In the genomic region with DNA sequence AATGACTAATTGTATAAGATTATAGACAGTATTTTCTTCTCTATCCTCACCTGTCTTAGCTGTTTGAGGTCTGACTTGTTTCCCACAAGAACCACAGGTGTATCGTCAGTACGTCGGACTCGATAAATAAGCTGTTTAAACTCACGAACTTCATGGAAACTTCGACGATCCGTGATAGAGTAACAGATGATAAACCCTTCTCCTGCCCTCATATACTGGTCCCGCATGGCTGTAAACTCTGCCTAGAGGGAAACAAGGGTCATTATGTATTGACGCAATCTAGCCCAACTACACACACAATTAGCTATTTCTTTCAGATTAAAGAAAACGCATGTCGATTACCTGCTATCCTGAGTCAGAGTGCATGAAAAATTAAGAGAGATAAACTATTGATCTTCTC, we compare ENCODE assay signal across 1 cellular context.
TF ChIP-seq lines count a peak whose summit lies in the region.

No MANE protein-coding gene starts in this region.

TF ChIP-seq in GM12878, 131 proteins besides CTCF, POLR2A, EP300 and RAD21:
- TF ChIP-seq, protein P1, sequence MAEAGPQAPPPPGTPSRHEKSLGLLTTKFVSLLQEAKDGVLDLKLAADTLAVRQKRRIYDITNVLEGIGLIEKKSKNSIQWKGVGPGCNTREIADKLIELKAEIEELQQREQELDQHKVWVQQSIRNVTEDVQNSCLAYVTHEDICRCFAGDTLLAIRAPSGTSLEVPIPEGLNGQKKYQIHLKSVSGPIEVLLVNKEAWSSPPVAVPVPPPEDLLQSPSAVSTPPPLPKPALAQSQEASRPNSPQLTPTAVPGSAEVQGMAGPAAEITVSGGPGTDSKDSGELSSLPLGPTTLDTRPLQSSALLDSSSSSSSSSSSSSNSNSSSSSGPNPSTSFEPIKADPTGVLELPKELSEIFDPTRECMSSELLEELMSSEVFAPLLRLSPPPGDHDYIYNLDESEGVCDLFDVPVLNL (IDR thresholded peaks at IDR 0.05; ENCODE audit: low read depth, low read length): no peak
- TF ChIP-seq HDGF (IDR thresholded peaks at IDR 0.05) (no peak), RB1 (IDR thresholded peaks at IDR 0.05; ENCODE audit: borderline replicate concordance) (no peak), JUND (IDR thresholded peaks at IDR 0.05; ENCODE audit: low read depth, low read length) (no peak), CHD1 (IDR thresholded peaks at IDR 0.05; ENCODE audit: low read depth, low read length) (no peak), KLF5 (IDR thresholded peaks at IDR 0.05; ENCODE audit: partially characterized antibody) (no peak), GABPA (IDR thresholded peaks at IDR 0.05; ENCODE audit: low read depth) (no peak), ETV6 (conservative IDR thresholded peaks at IDR 0.05 in 1 of 2, IDR thresholded peaks at IDR 0.05 in 1 of 2; ENCODE audit: borderline replicate concordance in 1 of 2, low read depth in 1 of 2) (no peak), RAD51 (IDR thresholded peaks at IDR 0.05) (no peak), NR2C2 (IDR thresholded peaks at IDR 0.05; ENCODE audit: borderline replicate concordance, control insufficient read depth, insufficient read length, low read depth) (no peak), SUPT20H (IDR thresholded peaks at IDR 0.05; ENCODE audit: borderline replicate concordance, control insufficient read depth, low read depth, low read length) (no peak), CREM (IDR thresholded peaks at IDR 0.05; ENCODE audit: low read depth) (no peak), CREB1 (IDR thresholded peaks at IDR 0.05; ENCODE audit: low read depth) (no peak), WRNIP1 (IDR thresholded peaks at IDR 0.05; ENCODE audit: borderline replicate concordance, low read depth, low read length) (no peak)
- TF ChIP-seq, protein P2, sequence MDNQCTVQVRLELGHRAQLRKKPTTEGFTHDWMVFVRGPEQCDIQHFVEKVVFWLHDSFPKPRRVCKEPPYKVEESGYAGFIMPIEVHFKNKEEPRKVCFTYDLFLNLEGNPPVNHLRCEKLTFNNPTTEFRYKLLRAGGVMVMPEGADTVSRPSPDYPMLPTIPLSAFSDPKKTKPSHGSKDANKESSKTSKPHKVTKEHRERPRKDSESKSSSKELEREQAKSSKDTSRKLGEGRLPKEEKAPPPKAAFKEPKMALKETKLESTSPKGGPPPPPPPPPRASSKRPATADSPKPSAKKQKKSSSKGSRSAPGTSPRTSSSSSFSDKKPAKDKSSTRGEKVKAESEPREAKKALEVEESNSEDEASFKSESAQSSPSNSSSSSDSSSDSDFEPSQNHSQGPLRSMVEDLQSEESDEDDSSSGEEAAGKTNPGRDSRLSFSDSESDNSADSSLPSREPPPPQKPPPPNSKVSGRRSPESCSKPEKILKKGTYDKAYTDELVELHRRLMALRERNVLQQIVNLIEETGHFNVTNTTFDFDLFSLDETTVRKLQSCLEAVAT (IDR thresholded peaks at IDR 0.05): no peak
- TF ChIP-seq, protein P3, sequence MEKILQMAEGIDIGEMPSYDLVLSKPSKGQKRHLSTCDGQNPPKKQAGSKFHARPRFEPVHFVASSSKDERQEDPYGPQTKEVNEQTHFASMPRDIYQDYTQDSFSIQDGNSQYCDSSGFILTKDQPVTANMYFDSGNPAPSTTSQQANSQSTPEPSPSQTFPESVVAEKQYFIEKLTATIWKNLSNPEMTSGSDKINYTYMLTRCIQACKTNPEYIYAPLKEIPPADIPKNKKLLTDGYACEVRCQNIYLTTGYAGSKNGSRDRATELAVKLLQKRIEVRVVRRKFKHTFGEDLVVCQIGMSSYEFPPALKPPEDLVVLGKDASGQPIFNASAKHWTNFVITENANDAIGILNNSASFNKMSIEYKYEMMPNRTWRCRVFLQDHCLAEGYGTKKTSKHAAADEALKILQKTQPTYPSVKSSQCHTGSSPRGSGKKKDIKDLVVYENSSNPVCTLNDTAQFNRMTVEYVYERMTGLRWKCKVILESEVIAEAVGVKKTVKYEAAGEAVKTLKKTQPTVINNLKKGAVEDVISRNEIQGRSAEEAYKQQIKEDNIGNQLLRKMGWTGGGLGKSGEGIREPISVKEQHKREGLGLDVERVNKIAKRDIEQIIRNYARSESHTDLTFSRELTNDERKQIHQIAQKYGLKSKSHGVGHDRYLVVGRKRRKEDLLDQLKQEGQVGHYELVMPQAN (conservative IDR thresholded peaks at IDR 0.05): no peak
- TF ChIP-seq, protein P4, sequence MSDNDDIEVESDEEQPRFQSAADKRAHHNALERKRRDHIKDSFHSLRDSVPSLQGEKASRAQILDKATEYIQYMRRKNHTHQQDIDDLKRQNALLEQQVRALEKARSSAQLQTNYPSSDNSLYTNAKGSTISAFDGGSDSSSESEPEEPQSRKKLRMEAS (IDR thresholded peaks at IDR 0.05; ENCODE audit: low read depth, low read length): no peak
